In genomic region chr11:68436985-68437926, GRCh38 we compare ENCODE assay signal across 1 cellular context.
TF ChIP-seq lines count a peak whose summit lies in the region.

No MANE protein-coding gene starts in this region.

TF ChIP-seq in K562, 482 proteins besides CTCF, POLR2A, EP300 and RAD21 (continued from another document and continues in another):
- TF ChIP-seq MGA (IDR thresholded peaks at IDR 0.05) = peak; percentile 93
- no peak for TF ChIP-seq MITF (IDR thresholded peaks at IDR 0.05)
- TF ChIP-seq BMI1 (IDR thresholded peaks at IDR 0.05; ENCODE audit: low read length) = no peak
- TF ChIP-seq PHF8 (IDR thresholded peaks at IDR 0.05; ENCODE audit: borderline replicate concordance, low read length) = peak; percentile 50; the same call in 1 of the 2 replicates
- no peak for TF ChIP-seq GABPA (tag; conservative IDR thresholded peaks at IDR 0.05; ENCODE audit: low read depth)
- TF ChIP-seq, protein P1, sequence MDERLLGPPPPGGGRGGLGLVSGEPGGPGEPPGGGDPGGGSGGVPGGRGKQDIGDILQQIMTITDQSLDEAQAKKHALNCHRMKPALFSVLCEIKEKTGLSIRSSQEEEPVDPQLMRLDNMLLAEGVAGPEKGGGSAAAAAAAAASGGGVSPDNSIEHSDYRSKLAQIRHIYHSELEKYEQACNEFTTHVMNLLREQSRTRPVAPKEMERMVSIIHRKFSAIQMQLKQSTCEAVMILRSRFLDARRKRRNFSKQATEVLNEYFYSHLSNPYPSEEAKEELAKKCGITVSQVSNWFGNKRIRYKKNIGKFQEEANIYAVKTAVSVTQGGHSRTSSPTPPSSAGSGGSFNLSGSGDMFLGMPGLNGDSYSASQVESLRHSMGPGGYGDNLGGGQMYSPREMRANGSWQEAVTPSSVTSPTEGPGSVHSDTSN (CRISPR knock-in tag; IDR thresholded peaks at IDR 0.05; ENCODE audit: low read depth) = no peak
- TF ChIP-seq, protein P1 (tag; conservative IDR thresholded peaks at IDR 0.05; ENCODE audit: low read depth) = no peak
- no peak for TF ChIP-seq E2F1 (CRISPR knock-in tag; IDR thresholded peaks at IDR 0.05)
- TF ChIP-seq SAFB2 (IDR thresholded peaks at IDR 0.05; ENCODE audit: borderline replicate concordance, low read depth, low read length, severe bottlenecking) = no peak
- TF ChIP-seq RREB1 (CRISPR knock-in tag; IDR thresholded peaks at IDR 0.05) = no peak
- no peak for TF ChIP-seq HMGXB4 (CRISPR knock-in tag; IDR thresholded peaks at IDR 0.05)
- no peak for TF ChIP-seq SRSF3 (IDR thresholded peaks at IDR 0.05; ENCODE audit: insufficient read depth, low read length)
- no peak for TF ChIP-seq RFX7 (CRISPR knock-in tag; IDR thresholded peaks at IDR 0.05)
- peak; percentile 8 for TF ChIP-seq PHF20 (IDR thresholded peaks at IDR 0.05; ENCODE audit: partially characterized antibody)
- TF ChIP-seq ZNF431 (CRISPR knock-in tag; IDR thresholded peaks at IDR 0.05) = no peak
- TF ChIP-seq CBFB (CRISPR knock-in tag; IDR thresholded peaks at IDR 0.05) = no peak
- peak; percentile 59 for TF ChIP-seq ARID1B (IDR thresholded peaks at IDR 0.05)
- no peak for TF ChIP-seq HNRNPK (IDR thresholded peaks at IDR 0.05; ENCODE audit: low read depth, low read length, poor library complexity, severe bottlenecking)
- no peak for TF ChIP-seq CTBP1 (IDR thresholded peaks at IDR 0.05; ENCODE audit: borderline replicate concordance)
- TF ChIP-seq CC2D1A (IDR thresholded peaks at IDR 0.05) = no peak
- no peak for TF ChIP-seq SREBF2 (CRISPR knock-in tag; IDR thresholded peaks at IDR 0.05)
- TF ChIP-seq ZNF395 (CRISPR knock-in tag; IDR thresholded peaks at IDR 0.05) = no peak
- no peak for TF ChIP-seq ZNF184 (CRISPR knock-in tag; IDR thresholded peaks at IDR 0.05)
- no peak for TF ChIP-seq PURB (CRISPR knock-in tag; IDR thresholded peaks at IDR 0.05; ENCODE audit: low read depth)
- TF ChIP-seq MAFG (tag; conservative IDR thresholded peaks at IDR 0.05) = no peak
- no peak for TF ChIP-seq RBM22 (IDR thresholded peaks at IDR 0.05; ENCODE audit: low read depth, low read length, poor library complexity, severe bottlenecking)
- no peak for TF ChIP-seq ZNF253 (CRISPR knock-in tag; conservative IDR thresholded peaks at IDR 0.05)
- no peak for TF ChIP-seq ILF3 (IDR thresholded peaks at IDR 0.05; ENCODE audit: borderline replicate concordance)
